ENCODE assay signal across 1 cellular context in genomic region chr17:51244041-51244440, GRCh38.
TF ChIP-seq lines count a peak whose summit lies in the region.

No MANE protein-coding gene starts in this region.

TF ChIP-seq in H1, 55 proteins besides CTCF, POLR2A, EP300 and RAD21:
- TF ChIP-seq ASH2L (IDR thresholded peaks at IDR 0.05; ENCODE audit: low read length) (no peak), CBX8 (IDR thresholded peaks at IDR 0.05; ENCODE audit: borderline replicate concordance, low read depth, low read length) (no peak), BACH1 (IDR thresholded peaks at IDR 0.05; ENCODE audit: low read length) (no peak), BCL11A (IDR thresholded peaks at IDR 0.05; ENCODE audit: low read depth in 2 of 2, low read length in 2 of 2) (no peak), TBP (IDR thresholded peaks at IDR 0.05; ENCODE audit: low read depth, low read length) (no peak), JUN (IDR thresholded peaks at IDR 0.05; ENCODE audit: low read depth, low read length) (no peak), TEAD4 (IDR thresholded peaks at IDR 0.05; ENCODE audit: low read depth, low read length) (no peak), EGR1 (IDR thresholded peaks at IDR 0.05; ENCODE audit: borderline replicate concordance, low read depth, low read length) (no peak), NANOG (IDR thresholded peaks at IDR 0.05; ENCODE audit: insufficient read depth, low read depth, low read length, poor library complexity, severe bottlenecking) (no peak), USF2 (IDR thresholded peaks at IDR 0.05; ENCODE audit: low read length) (no peak), GABPA (IDR thresholded peaks at IDR 0.05; ENCODE audit: borderline replicate concordance, insufficient read depth, low read length) (no peak), KDM1A (IDR thresholded peaks at IDR 0.05; ENCODE audit: borderline replicate concordance, low read length) (no peak), RNF2 (IDR thresholded peaks at IDR 0.05; ENCODE audit: borderline replicate concordance, low read depth, low read length, missing control alignments, poor library complexity, severe bottlenecking) (no peak), MAFK (IDR thresholded peaks at IDR 0.05; ENCODE audit: low read depth, low read length) (no peak)
